Comparison of ENCODE assay signal across 8 cellular contexts in the genomic region with DNA sequence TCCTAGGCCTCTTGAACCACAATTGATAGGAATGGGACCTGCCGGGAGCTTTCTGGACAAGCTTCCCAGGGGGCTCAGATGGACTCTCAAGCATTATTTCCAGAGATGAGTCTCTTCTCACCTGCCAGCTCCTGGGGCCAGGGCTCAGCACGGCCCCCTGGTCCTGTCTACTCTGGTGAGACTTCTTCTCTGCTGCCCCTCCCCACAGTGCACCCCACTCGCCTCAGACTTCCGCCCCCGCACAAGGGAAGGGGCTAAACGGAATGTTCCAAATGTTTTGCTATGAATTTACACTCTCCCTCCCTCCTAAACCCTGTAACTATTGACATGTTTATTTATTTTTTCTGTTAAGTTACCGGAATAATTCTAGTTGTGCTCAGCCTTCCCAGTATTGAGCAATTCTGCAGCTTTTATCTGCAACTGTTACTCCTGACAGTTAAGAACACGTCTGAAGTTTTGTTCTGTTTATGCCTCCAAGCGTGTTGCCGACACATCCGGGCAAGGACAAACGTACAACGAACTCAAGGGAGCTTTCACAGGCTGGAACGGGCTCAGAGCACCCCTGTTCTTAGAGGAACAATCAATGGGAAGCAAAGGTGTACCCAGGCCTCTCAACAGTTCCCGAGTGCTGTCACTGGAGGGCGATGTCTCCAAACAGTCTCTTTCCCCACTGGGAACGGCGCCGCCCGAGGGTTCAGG. TPM values are rescaled to one million over a fixed set of nuclear protein-coding genes. Genes with fewer than 3 reads are reported as not detected.
DNase-seq lines count a peak whose midpoint lies in the region; FAIRE-seq and TF ChIP-seq lines count a peak whose summit lies in the region.

No MANE protein-coding gene starts in this region.

- in situ Hi-C loops in SK-MEL-5 (cut with HindIII; ENCODE audit: low pct_unique_long_range_greater_than_20kb, low sequenced_read_pairs) = no loop called here
- in situ Hi-C loops in T47D (cut with HindIII; ENCODE audit: low pct_unique_long_range_greater_than_20kb, low sequenced_read_pairs) = no loop called here

- no peaks in the 10 kb centered on the region for H3K9me3 ChIP-seq in keratinocyte (ENCODE audit: control insufficient read depth, low read depth, low read length)

- H3K36me3 ChIP-seq in KMS-11 (ENCODE audit: insufficient read depth) (no peaks in the 10 kb centered on the region), keratinocyte (ENCODE audit: control insufficient read depth in 2 of 2, extremely low read depth in 1 of 2, insufficient read depth in 2 of 2, low read length in 2 of 2) (no peaks in the 10 kb centered on the region)

- H3K9ac ChIP-seq in KMS-11 = no peak overlapping the region
- no peak overlapping the region for H3K9ac ChIP-seq in keratinocyte (ENCODE audit: control insufficient read depth, extremely low read depth, insufficient read depth, low read length)

- no peak overlapping the region for H3K4me3 ChIP-seq in KMS-11 (IDR thresholded peaks at IDR 0.05; ENCODE audit: insufficient read depth, low read depth, low read length)
- no peak overlapping the region for H3K4me3 ChIP-seq in keratinocyte (ENCODE audit: control insufficient read depth in 2 of 3, extremely low read depth in 1 of 3, insufficient read depth in 2 of 3, low read depth in 1 of 3, low read length in 3 of 3)

- no peak for TF ChIP-seq POLR2A in H54 (IDR thresholded peaks at IDR 0.05; ENCODE audit: low read depth, low read length)

- H3K4me2 ChIP-seq in KMS-11 (peak overlapping the region; percentile 22; the same call in 1 of the 2 replicates), keratinocyte (ENCODE audit: control insufficient read depth, extremely low read depth, insufficient read depth, low read depth, low read length) (peak overlapping the region; percentile 38)

- peaks cover 7% of the 10 kb centered on the region for H3K4me1 ChIP-seq in KMS-11 (ENCODE audit: low read depth, poor library complexity, severe bottlenecking)
- H3K4me1 ChIP-seq in keratinocyte (ENCODE audit: control insufficient read depth, extremely low read depth, insufficient read depth, low read length) = peaks cover 4% of the 10 kb centered on the region

- H3K79me2 ChIP-seq in KMS-11 (ENCODE audit: insufficient read depth, low read depth) (no peaks in the 10 kb centered on the region), keratinocyte (ENCODE audit: control insufficient read depth, insufficient read depth, low read length) (no peaks in the 10 kb centered on the region)

- no peaks in the 10 kb centered on the region for H3K27me3 ChIP-seq in KMS-11 (ENCODE audit: insufficient read depth, low read depth)
- no peaks in the 10 kb centered on the region for H3K27me3 ChIP-seq in keratinocyte (ENCODE audit: control insufficient read depth, extremely low read depth, insufficient read depth, low read length)

- TF ChIP-seq CTCF in KMS-11 (conservative IDR thresholded peaks at IDR 0.05; ENCODE audit: low read depth, low read length) (peak; percentile 64; the same call in 1 of the 2 replicates), keratinocyte (optimal IDR thresholded peaks at IDR 0.05 in 1 of 3, IDR thresholded peaks at IDR 0.05 in 1 of 3, conservative IDR thresholded peaks at IDR 0.05 in 1 of 3; ENCODE audit: extremely low read depth in 1 of 3, insufficient read depth in 2 of 3, low read length in 3 of 3) (peak; percentile 94 to 96 (median 95))

- H3K9me1 ChIP-seq in keratinocyte (ENCODE audit: control insufficient read depth, extremely low read depth, insufficient read depth, low read length) = no peaks in the 10 kb centered on the region

- H2AFZ ChIP-seq in KMS-11 (ENCODE audit: low read depth) = peak overlapping the region; percentile 26; the same call in 1 of the 2 replicates
- H2AFZ ChIP-seq in keratinocyte (ENCODE audit: control insufficient read depth, low read length) = peak overlapping the region; percentile 38

- dilution Hi-C loops in keratinocyte (cut with MboI; ENCODE audit: extremely low pct_ligation_motif_present, low sequenced_read_pairs) = no loop called here

- H4K20me1 ChIP-seq in KMS-11 (ENCODE audit: insufficient read depth) = no peaks in the 10 kb centered on the region
- H4K20me1 ChIP-seq in keratinocyte (ENCODE audit: control insufficient read depth, extremely low read depth, insufficient read depth, low read length) = no peaks in the 10 kb centered on the region

- DNase-seq in activated T-cell treated with anti-CD3 and anti-CD28 coated beads for 4 hours = peak; percentile 11
- no peak for DNase-seq in activated T-cell treated with anti-CD3 and anti-CD28 coated beads, Interleukin-2, amount 50 U/mL, for 1 hour
- peak; percentile 68 for DNase-seq in H54 (ENCODE audit: insufficient read length, low spot score)
- DNase-seq in SK-MEL-5 (ENCODE audit: low read depth, low spot score) = peak; percentile 79
- DNase-seq in T47D (ENCODE audit: low read depth in 1 of 2, low spot score in 1 of 2) = peak; percentile 64 to 80
- DNase-seq in keratinocyte (ENCODE audit: low read depth, low spot score) = no peak
- peak; percentile 29 for DNase-seq in stimulated activated CD4-positive, alpha-beta T cell treated with anti-CD3 and anti-CD28 coated beads, Interleukin-4, amount 100 ng/mL, for 1 hour

- H3K27ac ChIP-seq in KMS-11 (no peak overlapping the region), keratinocyte (ENCODE audit: control insufficient read depth, insufficient read depth, low read length) (no peak overlapping the region)

- FAIRE-seq in H54 (lab: Jason Lieb, UNC) (no peak), keratinocyte (lab: Jason Lieb, UNC) (peak; percentile 41)

RNA-seq across cellular contexts. Expression of a gene that starts 55.2 kb away (rescaled TPM):
- total RNA-seq in SK-MEL-5 (2014; rRNA removed; shearing (Covaris generic)) = 11.3 and 12.7 TPM in 2 replicates
- polyA plus RNA-seq in SK-MEL-5 (2015; cell fraction: cytosol; rRNA removed) = 9.0 and 11.1 TPM in 2 replicates
- polyA plus RNA-seq in SK-MEL-5 (2015; cell fraction: nucleus; rRNA removed) = 48.1 and 49.2 TPM in 2 replicates
- 8.0 to 14.9 TPM (median 9.6 TPM) in 3 replicates for polyA plus RNA-seq in keratinocyte
- polyA plus RNA-seq in keratinocyte (2011; ENCODE audit: low read depth) = 5.2 TPM
- 3.6 and 8.2 TPM in 2 replicates for polyA plus RNA-seq in keratinocyte (2011; cell fraction: cytosol; rRNA removed)
- polyA plus RNA-seq in keratinocyte (2011; cell fraction: nucleus; rRNA removed) = 13.8 and 18.7 TPM in 2 replicates
- 6.0 and 8.2 TPM in 2 replicates for polyA plus RNA-seq in keratinocyte (2012; ENCODE audit: low replicate concordance)
- 4.7 to 20.9 TPM (median 11.0 TPM) in 3 replicates for polyA minus RNA-seq in keratinocyte
- 17.3 TPM for polyA minus RNA-seq in keratinocyte (2011; cell fraction: cytosol; rRNA and poly(A)+ RNA removed)
- polyA minus RNA-seq in keratinocyte (2011; cell fraction: nucleus; rRNA and poly(A)+ RNA removed) = 22.5 and 31.3 TPM in 2 replicates

Comparison
In these comparisons a context has a peak if more than half of its experiments do, and no peak if none do; other contexts are left out.
1. DNase-seq: peak in activated T-cell treated with anti-CD3 and anti-CD28 coated beads for 4 hours (single experiment), H54 (single experiment), SK-MEL-5 (single experiment), T47D (2 of 2) and stimulated activated CD4-positive, alpha-beta T cell treated with anti-CD3 and anti-CD28 coated beads, Interleukin-4, amount 100 ng/mL, for 1 hour (single experiment); none in activated T-cell treated with anti-CD3 and anti-CD28 coated beads, Interleukin-2, amount 50 U/mL, for 1 hour (single experiment) and keratinocyte (single experiment).